Comparison of ENCODE assay signal across 7 cellular contexts in genomic region chr19:16041571-16042386, GRCh38.
DNase-seq lines count a peak whose midpoint lies in the region; ATAC-seq and TF ChIP-seq lines count a peak whose summit lies in the region.

No MANE protein-coding gene starts in this region.

- ATAC-seq in HG03432 (IDR thresholded peaks at IDR 0.05; ENCODE audit: unreplicated experiment): no peak

- no peak overlapping the region for H3K4me3 ChIP-seq in WI38 (ENCODE audit: low read depth, low read length)

- DNase-seq in NCI-H1694 (lab: John Stamatoyannopoulos, UW) (peak; percentile 38), T47D (ENCODE audit: low read depth in 1 of 2, low spot score in 1 of 2) (peak; percentile 63 to 72), iris pigment epithelial cell (ENCODE audit: low read depth) (peak; percentile 51)
- peak; percentile 63 to 87 (median 69) for DNase-seq in stimulated activated CD4-positive, alpha-beta T cell treated with anti-CD3 and anti-CD28 coated beads, Interleukin-12 subunit alpha, Interleukin-12 subunit beta, amount 100 ng/mL, for 48 hours (ENCODE audit: low read depth in 2 of 3, low spot score in 1 of 3)

- in situ Hi-C loops in T47D (cut with HindIII; ENCODE audit: low pct_unique_long_range_greater_than_20kb, low sequenced_read_pairs): no loop called here

- TF ChIP-seq CTCF in GM12874 (IDR thresholded peaks at IDR 0.05; ENCODE audit: insufficient read depth, low read depth, low read length): peak; percentile 92
- peak; percentile 94 for TF ChIP-seq CTCF in WI38 (IDR thresholded peaks at IDR 0.05; ENCODE audit: low read depth, low read length)
